In genomic region chr1:44857446-44857845, GRCh38 we compare ENCODE assay signal across 10 cellular contexts. TPM values are rescaled to one million over a fixed set of nuclear protein-coding genes. Genes with fewer than 3 reads are reported as not detected.
"Had no signal": no experiment of that assay in that cellular context is flagged by ENCODE, and none has a peak within 500 bp of the region (broad histone marks: within the 10 kb centered on the region; RNA-seq: fewer than 3 reads in every experiment).

No MANE protein-coding gene starts in this region.

- H2AFZ ChIP-seq: GM23338 had no signal

- H3K27ac ChIP-seq: HL-60 had no signal

- DNase-seq: H9, HCEC 1CT, KG1 had no signal

- H3K4me2 ChIP-seq: GM23338 had no signal

- H3K4me3 ChIP-seq: GM23338, K562 had no signal

- FAIRE-seq: H1, H54, HepG2 had no signal

- ATAC-seq: GM23338, HepG2 had no signal

RNA-seq across cellular contexts. Expression of gene PTCH2, which starts 14.4 kb away (rescaled TPM):
- total RNA-seq: HT1080 had no signal

RNA-seq across cellular contexts. Expression of gene DYNLT4, which starts 50.3 kb away (rescaled TPM):
- total RNA-seq: H1, H9, HT1080 had no signal
- polyA plus RNA-seq: GM23338, HepG2, K562 had no signal
